ENCODE assay signal across 8 cellular contexts in the genomic region with DNA sequence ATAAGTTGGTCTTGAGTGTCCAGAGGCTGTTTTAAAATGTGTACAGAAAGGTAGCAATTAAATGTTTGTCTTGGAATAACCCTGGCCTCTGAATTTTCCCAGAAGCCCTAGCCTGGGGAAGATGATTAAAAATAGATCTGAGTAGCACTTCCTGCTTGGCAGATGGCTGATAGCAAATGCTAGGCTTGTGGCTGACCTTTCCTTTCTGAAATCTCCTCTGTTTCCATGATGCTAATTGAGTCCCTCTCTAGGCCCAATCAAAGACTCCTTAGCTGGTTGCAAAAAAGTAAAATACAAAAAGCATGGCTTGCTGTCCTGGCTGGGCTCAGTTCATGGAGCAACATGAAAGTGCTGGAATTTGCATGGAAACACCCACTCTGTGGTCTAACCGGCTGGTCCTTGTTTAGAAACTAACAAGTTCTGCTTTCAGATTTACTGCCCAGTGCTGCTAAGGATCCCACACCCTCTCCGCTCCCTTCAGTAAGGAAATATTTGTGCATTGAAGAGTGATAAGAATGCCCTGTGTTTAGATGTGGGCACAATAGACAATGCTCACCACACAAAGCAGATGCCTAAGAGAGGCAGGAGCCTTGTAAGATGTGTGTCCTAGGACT. TPM values are rescaled to one million over a fixed set of nuclear protein-coding genes. Genes with fewer than 3 reads are reported as not detected.
DNase-seq lines count a peak whose midpoint lies in the region; ATAC-seq, FAIRE-seq and TF ChIP-seq lines count a peak whose summit lies in the region.

No MANE protein-coding gene starts in this region.

- H3K36me3 ChIP-seq in GM06990 (ENCODE audit: control insufficient read depth, insufficient read depth, low read length) (no peaks in the 10 kb centered on the region), pancreas (no peaks in the 10 kb centered on the region)

- peak overlapping the region; percentile 23; the same call in 1 of the 2 replicates for H3K4me3 ChIP-seq in GM06990 (replicated peaks; ENCODE audit: low read depth, low read length)
- H3K4me3 ChIP-seq in fibroblast of mammary gland (ENCODE audit: control insufficient read depth, low read depth, low read length), result no peak overlapping the region
- H3K4me3 ChIP-seq in pancreas, result no peak overlapping the region

- ATAC-seq in HG02642 (IDR thresholded peaks at IDR 0.05; ENCODE audit: poor library complexity, unreplicated experiment), result peak; percentile 64
- peak; percentile 62 to 71 (median 68) for ATAC-seq in pancreas
- ATAC-seq in GM19324 (IDR thresholded peaks at IDR 0.05; ENCODE audit: low FRiP score, unreplicated experiment), result no peak

- H3K9me3 ChIP-seq in pancreas, result no peaks in the 10 kb centered on the region

- peaks cover 53 to 74% (median 66%) of the 10 kb centered on the region in 3 donors for H3K4me1 ChIP-seq in pancreas

- DNase-seq in GM06990 (ENCODE audit: extremely low read depth, insufficient read length) (peak; percentile 30), SW480 (ENCODE audit: low spot score) (peak; percentile 16), fibroblast of mammary gland (ENCODE audit: low read depth) (peak; percentile 78), pancreas (peak in 3 of 6 donors; percentile 29 to 60 (median 45)), HUDEP-2 (lab: John Stamatoyannopoulos, UW; ENCODE audit: unreplicated experiment in 76 of 76) (no peak), putamen (ENCODE audit: low spot score) (no peak)

- peak overlapping the region; percentile 37 to 83 (median 70) for H3K27ac ChIP-seq in pancreas

- TF ChIP-seq CTCF in GM06990 (IDR thresholded peaks at IDR 0.05; ENCODE audit: insufficient read depth, low read length, poor library complexity, severe bottlenecking) (no peak), fibroblast of mammary gland (conservative IDR thresholded peaks at IDR 0.05; ENCODE audit: control insufficient read depth, insufficient read depth, low read depth, low read length) (no peak), pancreas (IDR thresholded peaks at IDR 0.05) (no peak)

- WGBS in pancreas, 2 donors, result 15 to 17% methylated on average over 2 of the region's 2 CpGs

- peak; percentile 68 for FAIRE-seq in pancreas (lab: Jason Lieb, UNC)

- intact Hi-C loops in pancreas (cut with DNase I), result loop anchor here in 1 of 3 donors (10.0 kb wide), 1 partner anchor 63 kb away; no protein-coding TSS in a partner anchor

- H3K27me3 ChIP-seq in GM06990 (replicated peaks; ENCODE audit: control insufficient read depth, insufficient read depth, low read length) (no peaks in the 10 kb centered on the region), pancreas (no peaks in the 10 kb centered on the region)

RNA-seq across cellular contexts. Expression of gene YPEL2, which starts 40.8 kb away (rescaled TPM):
- 10 to 100 TPM in 5 of 6 donors, 1 to 10 TPM in 1; 9.1 to 28.7 (median 13.6) TPM for total RNA-seq in pancreas
- polyA plus RNA-seq in pancreas, result 1 to 10 TPM; 6.7 to 8.7 TPM

Comparison
In these comparisons a context has a peak if more than half of its experiments do, and no peak if none do; other contexts are left out.
1. DNase-seq: peak in GM06990 (single experiment), SW480 (single experiment) and fibroblast of mammary gland (single experiment); none in HUDEP-2 (0 of 76) and putamen (single experiment).